8 cellular contexts compared by ENCODE assay signal in genomic region chr18:3248670-3249359, GRCh38. TPM values are rescaled to one million over a fixed set of nuclear protein-coding genes. Genes with fewer than 3 reads are reported as not detected.
DNase-seq lines count a peak whose midpoint lies in the region; ATAC-seq and TF ChIP-seq lines count a peak whose summit lies in the region.

No MANE protein-coding gene starts in this region.

- TF ChIP-seq CTCF in stomach (IDR thresholded peaks at IDR 0.05), result no peak

- WGBS in stomach, 5 donors, result 7 to 13% (median 9%) methylated on average over 9 of the region's 9 CpGs

- peak; percentile 50 for DNase-seq in DMS79 treated with DMSO at 0.1 percent for 48 hours (lab: John Stamatoyannopoulos, UW)
- DNase-seq in DMS79 (lab: John Stamatoyannopoulos, UW), result no peak
- no peak for DNase-seq in MG63
- no peak for DNase-seq in stomach
- no peak for DNase-seq in NCI-H1436 (lab: John Stamatoyannopoulos, UW)

- H3K4me1 Mint-ChIP-seq in activated naive CD8-positive, alpha-beta T cell (ENCODE audit: low read depth), result peaks cover 61% of the 10 kb centered on the region

- peak overlapping the region; percentile 97 for H3K4me3 Mint-ChIP-seq in activated naive CD8-positive, alpha-beta T cell

- peaks cover 14% of the 10 kb centered on the region for H3K36me3 Mint-ChIP-seq in activated naive CD8-positive, alpha-beta T cell

- H3K27ac ChIP-seq in stomach, result peak overlapping the region in 4 of 5 donors; percentile 98 to 100 (median 99)

- peak overlapping the region; percentile 93 for H3K27ac Mint-ChIP-seq in activated naive CD8-positive, alpha-beta T cell

- H3K9me3 ChIP-seq in MG63, result no peaks in the 10 kb centered on the region
- H3K9me3 ChIP-seq in iPS-18c (ENCODE audit: control insufficient read depth, insufficient read depth, low read length), result no peaks in the 10 kb centered on the region
- H3K9me3 ChIP-seq in stomach, result no peaks in the 10 kb centered on the region

- H3K4me3 ChIP-seq in MG63 (peak overlapping the region; percentile 100), iPS-18c (ENCODE audit: insufficient read depth, low read depth, low read length) (peak overlapping the region; percentile 95), stomach (peak overlapping the region; percentile 56 to 89 (median 78))

- peaks cover 35 to 72% (median 56%) of the 10 kb centered on the region in 4 donors for H3K4me1 ChIP-seq in stomach

- H3K36me3 ChIP-seq in MG63 (peaks cover 59% of the 10 kb centered on the region), stomach (peaks cover 9 to 21% (median 15%) of the 10 kb centered on the region in 4 donors)

- H3K27me3 ChIP-seq in MG63 (no peaks in the 10 kb centered on the region), stomach (no peaks in the 10 kb centered on the region)

- TF ChIP-seq POLR2A in stomach (IDR thresholded peaks at IDR 0.05), result no peak

- no peaks in the 10 kb centered on the region for H3K9me3 Mint-ChIP-seq in activated naive CD8-positive, alpha-beta T cell (ENCODE audit: low read depth)

- ATAC-seq in HG02642 (IDR thresholded peaks at IDR 0.05; ENCODE audit: poor library complexity, unreplicated experiment), result no peak

- TF ChIP-seq EP300 in stomach (IDR thresholded peaks at IDR 0.05), result no peak

- intact Hi-C loops in stomach (cut with DNase I; ENCODE audit: low total_unique reads), result no loop called here

- H3K27me3 Mint-ChIP-seq in activated naive CD8-positive, alpha-beta T cell, result no peaks in the 10 kb centered on the region

RNA-seq across cellular contexts. Expression of gene MYL12A, which starts 1.2 kb away (rescaled TPM):
- total RNA-seq in MG63 (2014; rRNA removed; shearing (Covaris generic); ENCODE audit: low replicate concordance), result 750 and 1,020 TPM in 2 replicates
- 100 to 1,000 TPM; 148 to 525 (median 249) TPM for total RNA-seq in stomach
- polyA plus RNA-seq in stomach, result 100 to 1,000 TPM; 239 to 630 (median 421) TPM

RNA-seq across cellular contexts. Expression of gene MYL12B, which starts 13.1 kb away (rescaled TPM):
- 311 and 396 TPM in 2 replicates for total RNA-seq in MG63 (2014; rRNA removed; shearing (Covaris generic); ENCODE audit: low replicate concordance)
- 100 to 1,000 TPM in 4 of 5 donors, 10 to 100 TPM in 1; 89.2 to 329 (median 206) TPM for total RNA-seq in stomach
- 100 to 1,000 TPM; 439 to 738 (median 639) TPM for polyA plus RNA-seq in stomach

RNA-seq across cellular contexts. Expression of gene MYOM1, which starts 29.0 kb away (rescaled TPM):
- 0.03 and 0.05 TPM in 2 replicates for total RNA-seq in MG63 (2014; rRNA removed; shearing (Covaris generic); ENCODE audit: low replicate concordance)
- 10 to 100 TPM in 3 of 5 donors, 1 to 10 TPM in 2; 2.9 to 37.9 (median 12.3) TPM for total RNA-seq in stomach
- polyA plus RNA-seq in stomach, result 1 to 10 TPM; 1.2 to 2.9 (median 1.4) TPM
